17 cellular contexts compared by ENCODE assay signal in genomic region chr6:13847651-13848050, GRCh38.
"Had no signal": no experiment of that assay in that cellular context is flagged by ENCODE, and none has a peak within 500 bp of the region (broad histone marks: within the 10 kb centered on the region; RNA-seq: fewer than 3 reads in every experiment).

No MANE protein-coding gene starts in this region.

- ATAC-seq: body of pancreas; gastrocnemius medialis; heart left ventricle; left cardiac atrium; naive thymus-derived CD8-positive, alpha-beta T cell; stimulated activated naive CD8-positive, alpha-beta T cell treated with anti-CD3 and anti-CD28 coated beads, Interleukin-15, Interleukin-2, amounts not matched to agents 100 U/mL and 50 U/mL, for 24 hours had no signal

- H3K4me3 ChIP-seq: body of pancreas, gastrocnemius medialis, heart left ventricle, tibial artery had no signal

- H3K4me1 Mint-ChIP-seq: naive thymus-derived CD8-positive, alpha-beta T cell had no signal

- H3K4me3 Mint-ChIP-seq: activated CD4-positive, alpha-beta memory T cell treated with anti-CD3 and anti-CD28 coated beads for 36 hours; activated naive CD4-positive, alpha-beta T cell treated with anti-CD3 and anti-CD28 coated beads for 36 hours; naive thymus-derived CD8-positive, alpha-beta T cell had no signal

- FAIRE-seq: urothelium cell line had no signal

- H3K9me3 Mint-ChIP-seq: activated CD4-positive, alpha-beta memory T cell treated with anti-CD3 and anti-CD28 coated beads for 36 hours; activated naive CD4-positive, alpha-beta T cell treated with anti-CD3 and anti-CD28 coated beads for 36 hours; naive thymus-derived CD8-positive, alpha-beta T cell; WTC11 had no signal

- H3K27ac ChIP-seq: body of pancreas, gastrocnemius medialis, heart left ventricle, tibial artery had no signal

- H3K27ac Mint-ChIP-seq: activated CD4-positive, alpha-beta memory T cell treated with anti-CD3 and anti-CD28 coated beads for 36 hours; activated naive CD4-positive, alpha-beta T cell treated with anti-CD3 and anti-CD28 coated beads for 36 hours; naive thymus-derived CD8-positive, alpha-beta T cell had no signal

- H3K27me3 ChIP-seq: body of pancreas, gastrocnemius medialis had no signal

- H3K36me3 Mint-ChIP-seq: activated CD4-positive, alpha-beta memory T cell treated with anti-CD3 and anti-CD28 coated beads for 36 hours; naive thymus-derived CD8-positive, alpha-beta T cell; WTC11 had no signal

- H3K9me3 ChIP-seq: body of pancreas, gastrocnemius medialis, heart left ventricle, tibial artery had no signal

- H3K4me1 ChIP-seq: body of pancreas, gastrocnemius medialis had no signal

- DNase-seq: activated CD4-positive, alpha-beta memory T cell treated with anti-CD3 and anti-CD28 coated beads for 36 hours; activated CD4-positive, alpha-beta T cell treated with anti-CD3 and anti-CD28 coated beads for 4 hours; activated naive CD4-positive, alpha-beta T cell treated with anti-CD3 and anti-CD28 coated beads for 36 hours; activated T-cell treated with anti-CD3 and anti-CD28 coated beads, Interleukin-2, amount 50 U/mL, for 1 hour; body of pancreas; erythroblast; gastrocnemius medialis; heart left ventricle; left cardiac atrium; mesendoderm; naive thymus-derived CD8-positive, alpha-beta T cell; occipital lobe; stimulated activated naive CD8-positive, alpha-beta T cell treated with anti-CD3 and anti-CD28 coated beads, Interleukin-15, Interleukin-2, amounts not matched to agents 100 U/mL and 50 U/mL, for 24 hours; substantia nigra; tibial artery had no signal

- H3K36me3 ChIP-seq: gastrocnemius medialis, heart left ventricle, tibial artery had no signal
